21 cellular contexts compared by ENCODE assay signal in genomic region chr16:9929313-9929712, GRCh38.
DNase-seq lines count a peak whose midpoint lies in the region; ATAC-seq, FAIRE-seq and TF ChIP-seq lines count a peak whose summit lies in the region.
"Had no signal": no experiment of that assay in that cellular context is flagged by ENCODE, and none has a peak within 500 bp of the region (broad histone marks: within the 10 kb centered on the region; RNA-seq: fewer than 3 reads in every experiment).

No MANE protein-coding gene starts in this region.

- H3K4me3 ChIP-seq in pancreas, result no peak overlapping the region
- H3K4me3 ChIP-seq: esophagus squamous epithelium, GM23248, right atrium auricular region, tibial artery had no signal

- no peaks in the 10 kb centered on the region for H3K36me3 ChIP-seq in pancreas
- H3K36me3 ChIP-seq: esophagus squamous epithelium, neutrophil, right atrium auricular region, tibial artery had no signal

- no peaks in the 10 kb centered on the region for H3K27me3 ChIP-seq in pancreas
- H3K27me3 ChIP-seq: esophagus squamous epithelium, neutrophil, right atrium auricular region, tibial artery had no signal

- no peak for TF ChIP-seq CTCF in pancreas (IDR thresholded peaks at IDR 0.05)

- no peak for DNase-seq in GM18507 (ENCODE audit: extremely low spot score, insufficient read length, low read depth)
- DNase-seq in OCI-M1 (lab: John Stamatoyannopoulos, UW), result peak; percentile 23
- DNase-seq in pancreas, result no peak
- DNase-seq in left cardiac atrium, result no peak
- DNase-seq in nucleus accumbens (lab: John Stamatoyannopoulos, UW), result no peak
- DNase-seq in CD1c-positive myeloid dendritic cell (ENCODE audit: extremely low spot score), result no peak
- DNase-seq: activated CD4-positive, CD25-positive, alpha-beta regulatory T cell; effector CD8-positive, alpha-beta T cell; esophagus squamous epithelium; GM23248; left ventricle myocardium superior; NCI-H1930; NCI-H524; stimulated activated naive CD4-positive, alpha-beta T cell; tibial artery had no signal

- ATAC-seq in GM21367 (IDR thresholded peaks at IDR 0.05; ENCODE audit: unreplicated experiment), result peak; percentile 74
- ATAC-seq in HG03432 (IDR thresholded peaks at IDR 0.05; ENCODE audit: unreplicated experiment), result peak; percentile 72
- ATAC-seq in pancreas, result no peak
- no peak for ATAC-seq in left cardiac atrium
- ATAC-seq: left ventricle myocardium superior had no signal

- FAIRE-seq in GM18507 (lab: Jason Lieb, UNC) (peak; percentile 15), pancreas (lab: Jason Lieb, UNC) (no peak)
- FAIRE-seq: HTR-8/SVneo, RCC 7860 had no signal

- no peak overlapping the region for H3K27ac ChIP-seq in pancreas
- H3K27ac ChIP-seq: esophagus squamous epithelium, GM23248, neutrophil, right atrium auricular region, tibial artery had no signal

- H3K4me1 ChIP-seq in pancreas, result no peaks in the 10 kb centered on the region
- H3K4me1 ChIP-seq: esophagus squamous epithelium had no signal

- intact Hi-C loops in pancreas (cut with DNase I) (no loop called here), left cardiac atrium (cut with DNase I) (no loop called here)

- H3K9me3 ChIP-seq in pancreas, result no peaks in the 10 kb centered on the region
- H3K9me3 ChIP-seq: esophagus squamous epithelium, neutrophil, right atrium auricular region, tibial artery had no signal

Comparison
In these comparisons a context has a peak if more than half of its experiments do, and no peak if none do; other contexts are left out.
1. ATAC-seq: peak in GM21367 (single experiment) and HG03432 (single experiment); none in pancreas (0 of 4) and left cardiac atrium (0 of 2).